ENCODE assay signal across 1 cellular context in the genomic region with DNA sequence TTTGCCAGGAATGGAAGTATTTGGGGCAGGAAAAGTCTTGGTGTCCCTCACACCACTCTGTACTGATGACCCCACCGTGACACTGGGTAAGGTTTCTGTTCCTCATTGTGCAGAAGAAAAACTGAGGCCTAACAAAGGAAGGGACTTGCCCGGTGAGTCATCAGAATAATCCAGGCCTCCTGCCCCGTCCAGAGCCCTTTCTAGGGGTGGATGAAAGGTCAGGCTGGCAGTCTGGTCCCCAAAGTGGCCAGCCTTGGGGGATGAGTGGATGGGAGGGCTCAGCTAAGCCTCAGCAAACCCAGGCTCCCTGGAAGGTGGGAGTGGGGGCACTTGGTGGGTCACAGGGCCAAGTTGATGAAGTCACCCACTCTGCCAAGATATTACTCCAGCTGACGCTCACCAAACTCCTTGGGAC.
TF ChIP-seq lines count a peak whose summit lies in the region.

No MANE protein-coding gene starts in this region.

TF ChIP-seq in GM12878, 131 proteins besides CTCF, POLR2A, EP300 and RAD21 (continued from another document and continues in another):
- TF ChIP-seq, protein P1, sequence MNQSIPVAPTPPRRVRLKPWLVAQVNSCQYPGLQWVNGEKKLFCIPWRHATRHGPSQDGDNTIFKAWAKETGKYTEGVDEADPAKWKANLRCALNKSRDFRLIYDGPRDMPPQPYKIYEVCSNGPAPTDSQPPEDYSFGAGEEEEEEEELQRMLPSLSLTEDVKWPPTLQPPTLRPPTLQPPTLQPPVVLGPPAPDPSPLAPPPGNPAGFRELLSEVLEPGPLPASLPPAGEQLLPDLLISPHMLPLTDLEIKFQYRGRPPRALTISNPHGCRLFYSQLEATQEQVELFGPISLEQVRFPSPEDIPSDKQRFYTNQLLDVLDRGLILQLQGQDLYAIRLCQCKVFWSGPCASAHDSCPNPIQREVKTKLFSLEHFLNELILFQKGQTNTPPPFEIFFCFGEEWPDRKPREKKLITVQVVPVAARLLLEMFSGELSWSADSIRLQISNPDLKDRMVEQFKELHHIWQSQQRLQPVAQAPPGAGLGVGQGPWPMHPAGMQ (IDR thresholded peaks at IDR 0.05; ENCODE audit: borderline replicate concordance): no peak
- TF ChIP-seq, protein P2, sequence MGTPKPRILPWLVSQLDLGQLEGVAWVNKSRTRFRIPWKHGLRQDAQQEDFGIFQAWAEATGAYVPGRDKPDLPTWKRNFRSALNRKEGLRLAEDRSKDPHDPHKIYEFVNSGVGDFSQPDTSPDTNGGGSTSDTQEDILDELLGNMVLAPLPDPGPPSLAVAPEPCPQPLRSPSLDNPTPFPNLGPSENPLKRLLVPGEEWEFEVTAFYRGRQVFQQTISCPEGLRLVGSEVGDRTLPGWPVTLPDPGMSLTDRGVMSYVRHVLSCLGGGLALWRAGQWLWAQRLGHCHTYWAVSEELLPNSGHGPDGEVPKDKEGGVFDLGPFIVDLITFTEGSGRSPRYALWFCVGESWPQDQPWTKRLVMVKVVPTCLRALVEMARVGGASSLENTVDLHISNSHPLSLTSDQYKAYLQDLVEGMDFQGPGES (IDR thresholded peaks at IDR 0.05): no peak
- TF ChIP-seq RFX5 (IDR thresholded peaks at IDR 0.05; ENCODE audit: low read depth, low read length): no peak
- peak; percentile 93 for TF ChIP-seq JUNB (IDR thresholded peaks at IDR 0.05)
- TF ChIP-seq, protein P3, sequence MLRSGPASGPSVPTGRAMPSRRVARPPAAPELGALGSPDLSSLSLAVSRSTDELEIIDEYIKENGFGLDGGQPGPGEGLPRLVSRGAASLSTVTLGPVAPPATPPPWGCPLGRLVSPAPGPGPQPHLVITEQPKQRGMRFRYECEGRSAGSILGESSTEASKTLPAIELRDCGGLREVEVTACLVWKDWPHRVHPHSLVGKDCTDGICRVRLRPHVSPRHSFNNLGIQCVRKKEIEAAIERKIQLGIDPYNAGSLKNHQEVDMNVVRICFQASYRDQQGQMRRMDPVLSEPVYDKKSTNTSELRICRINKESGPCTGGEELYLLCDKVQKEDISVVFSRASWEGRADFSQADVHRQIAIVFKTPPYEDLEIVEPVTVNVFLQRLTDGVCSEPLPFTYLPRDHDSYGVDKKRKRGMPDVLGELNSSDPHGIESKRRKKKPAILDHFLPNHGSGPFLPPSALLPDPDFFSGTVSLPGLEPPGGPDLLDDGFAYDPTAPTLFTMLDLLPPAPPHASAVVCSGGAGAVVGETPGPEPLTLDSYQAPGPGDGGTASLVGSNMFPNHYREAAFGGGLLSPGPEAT (IDR thresholded peaks at IDR 0.05; ENCODE audit: low read depth): peak; percentile 97
- TF ChIP-seq, protein P4, sequence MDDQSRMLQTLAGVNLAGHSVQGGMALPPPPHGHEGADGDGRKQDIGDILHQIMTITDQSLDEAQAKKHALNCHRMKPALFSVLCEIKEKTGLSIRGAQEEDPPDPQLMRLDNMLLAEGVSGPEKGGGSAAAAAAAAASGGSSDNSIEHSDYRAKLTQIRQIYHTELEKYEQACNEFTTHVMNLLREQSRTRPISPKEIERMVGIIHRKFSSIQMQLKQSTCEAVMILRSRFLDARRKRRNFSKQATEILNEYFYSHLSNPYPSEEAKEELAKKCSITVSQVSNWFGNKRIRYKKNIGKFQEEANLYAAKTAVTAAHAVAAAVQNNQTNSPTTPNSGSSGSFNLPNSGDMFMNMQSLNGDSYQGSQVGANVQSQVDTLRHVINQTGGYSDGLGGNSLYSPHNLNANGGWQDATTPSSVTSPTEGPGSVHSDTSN (IDR thresholded peaks at IDR 0.05; ENCODE audit: insufficient replicate concordance, low read depth, low read length): peak; percentile 2
- 0 out of 2 replicates have a peak, but pooled peaks have one; percentile 27 for TF ChIP-seq TCF3 (IDR thresholded peaks at IDR 0.05; ENCODE audit: borderline replicate concordance, insufficient read depth, low read depth, low read length)
- no peak for TF ChIP-seq TCF7 (IDR thresholded peaks at IDR 0.05; ENCODE audit: borderline replicate concordance)
- TF ChIP-seq ZNF384 (IDR thresholded peaks at IDR 0.05; ENCODE audit: borderline replicate concordance, low read depth, low read length): no peak
- TF ChIP-seq CHD4 (IDR thresholded peaks at IDR 0.05): no peak
- TF ChIP-seq PAX8 (IDR thresholded peaks at IDR 0.05): no peak
- TF ChIP-seq, protein P5, sequence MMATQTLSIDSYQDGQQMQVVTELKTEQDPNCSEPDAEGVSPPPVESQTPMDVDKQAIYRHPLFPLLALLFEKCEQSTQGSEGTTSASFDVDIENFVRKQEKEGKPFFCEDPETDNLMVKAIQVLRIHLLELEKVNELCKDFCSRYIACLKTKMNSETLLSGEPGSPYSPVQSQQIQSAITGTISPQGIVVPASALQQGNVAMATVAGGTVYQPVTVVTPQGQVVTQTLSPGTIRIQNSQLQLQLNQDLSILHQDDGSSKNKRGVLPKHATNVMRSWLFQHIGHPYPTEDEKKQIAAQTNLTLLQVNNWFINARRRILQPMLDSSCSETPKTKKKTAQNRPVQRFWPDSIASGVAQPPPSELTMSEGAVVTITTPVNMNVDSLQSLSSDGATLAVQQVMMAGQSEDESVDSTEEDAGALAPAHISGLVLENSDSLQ (IDR thresholded peaks at IDR 0.05): peak; percentile 75
- no peak; the same call in 1 of the 2 replicates for TF ChIP-seq PML (IDR thresholded peaks at IDR 0.05; ENCODE audit: low read length)
- TF ChIP-seq IKZF2 (IDR thresholded peaks at IDR 0.05): peak; percentile 97 to 98
- TF ChIP-seq FOXM1 (IDR thresholded peaks at IDR 0.05; ENCODE audit: low read depth, low read length): peak; percentile 85
- no peak for TF ChIP-seq CHD1 (IDR thresholded peaks at IDR 0.05; ENCODE audit: low read depth, low read length)
- TF ChIP-seq NFXL1 (IDR thresholded peaks at IDR 0.05; ENCODE audit: borderline replicate concordance): no peak
- TF ChIP-seq KLF5 (IDR thresholded peaks at IDR 0.05; ENCODE audit: partially characterized antibody): peak; percentile 64
- TF ChIP-seq, protein P6, sequence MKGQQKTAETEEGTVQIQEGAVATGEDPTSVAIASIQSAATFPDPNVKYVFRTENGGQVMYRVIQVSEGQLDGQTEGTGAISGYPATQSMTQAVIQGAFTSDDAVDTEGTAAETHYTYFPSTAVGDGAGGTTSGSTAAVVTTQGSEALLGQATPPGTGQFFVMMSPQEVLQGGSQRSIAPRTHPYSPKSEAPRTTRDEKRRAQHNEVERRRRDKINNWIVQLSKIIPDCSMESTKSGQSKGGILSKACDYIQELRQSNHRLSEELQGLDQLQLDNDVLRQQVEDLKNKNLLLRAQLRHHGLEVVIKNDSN (IDR thresholded peaks at IDR 0.05; ENCODE audit: borderline replicate concordance, extremely low read length, insufficient read depth, low read depth, low read length): no peak
- TF ChIP-seq MTA2 (IDR thresholded peaks at IDR 0.05; ENCODE audit: low read depth): peak; percentile 88
- peak; percentile 94 for TF ChIP-seq BACH1 (IDR thresholded peaks at IDR 0.05; ENCODE audit: borderline replicate concordance)
- TF ChIP-seq SMAD5 (IDR thresholded peaks at IDR 0.05; ENCODE audit: low read depth): no peak
- peak; percentile 92; the same call in 1 of the 2 replicates for TF ChIP-seq NFIC (IDR thresholded peaks at IDR 0.05; ENCODE audit: low read depth, low read length)
- TF ChIP-seq ESRRA (IDR thresholded peaks at IDR 0.05; ENCODE audit: low read length): peak; percentile 48; the same call in 1 of the 2 replicates
- TF ChIP-seq RAD51 (IDR thresholded peaks at IDR 0.05): no peak
- TF ChIP-seq TARDBP (IDR thresholded peaks at IDR 0.05; ENCODE audit: borderline replicate concordance): no peak
- TF ChIP-seq NRF1 (conservative IDR thresholded peaks at IDR 0.05; ENCODE audit: low read depth, low read length): no peak
- no peak for TF ChIP-seq ASH2L (IDR thresholded peaks at IDR 0.05; ENCODE audit: borderline replicate concordance, low read depth)
- no peak for TF ChIP-seq ZNF622 (IDR thresholded peaks at IDR 0.05)
- peak; percentile 89 for TF ChIP-seq SP1 (IDR thresholded peaks at IDR 0.05; ENCODE audit: low read depth, low read length)
- no peak for TF ChIP-seq HDGF (IDR thresholded peaks at IDR 0.05)
- TF ChIP-seq SMC3 (IDR thresholded peaks at IDR 0.05; ENCODE audit: borderline replicate concordance, low read length): 0 out of 2 replicates have a peak, but pooled peaks have one; percentile 11
- TF ChIP-seq ZNF207 (IDR thresholded peaks at IDR 0.05; ENCODE audit: borderline replicate concordance): no peak
- TF ChIP-seq TBL1XR1 (IDR thresholded peaks at IDR 0.05; ENCODE audit: low read depth, low read length): peak; percentile 95
- TF ChIP-seq BCL11A (IDR thresholded peaks at IDR 0.05; ENCODE audit: low read depth, low read length): peak; percentile 88
- TF ChIP-seq DPF2 (IDR thresholded peaks at IDR 0.05): peak; percentile 99
- peak; percentile 49; the same call in 1 of the 3 replicates for TF ChIP-seq POU2F2 (IDR thresholded peaks at IDR 0.05; ENCODE audit: borderline replicate concordance, low read depth, low read length)
- TF ChIP-seq, protein P7, sequence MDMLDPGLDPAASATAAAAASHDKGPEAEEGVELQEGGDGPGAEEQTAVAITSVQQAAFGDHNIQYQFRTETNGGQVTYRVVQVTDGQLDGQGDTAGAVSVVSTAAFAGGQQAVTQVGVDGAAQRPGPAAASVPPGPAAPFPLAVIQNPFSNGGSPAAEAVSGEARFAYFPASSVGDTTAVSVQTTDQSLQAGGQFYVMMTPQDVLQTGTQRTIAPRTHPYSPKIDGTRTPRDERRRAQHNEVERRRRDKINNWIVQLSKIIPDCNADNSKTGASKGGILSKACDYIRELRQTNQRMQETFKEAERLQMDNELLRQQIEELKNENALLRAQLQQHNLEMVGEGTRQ (IDR thresholded peaks at IDR 0.05; ENCODE audit: borderline replicate concordance, low read depth, low read length): no peak
- TF ChIP-seq, protein P8, sequence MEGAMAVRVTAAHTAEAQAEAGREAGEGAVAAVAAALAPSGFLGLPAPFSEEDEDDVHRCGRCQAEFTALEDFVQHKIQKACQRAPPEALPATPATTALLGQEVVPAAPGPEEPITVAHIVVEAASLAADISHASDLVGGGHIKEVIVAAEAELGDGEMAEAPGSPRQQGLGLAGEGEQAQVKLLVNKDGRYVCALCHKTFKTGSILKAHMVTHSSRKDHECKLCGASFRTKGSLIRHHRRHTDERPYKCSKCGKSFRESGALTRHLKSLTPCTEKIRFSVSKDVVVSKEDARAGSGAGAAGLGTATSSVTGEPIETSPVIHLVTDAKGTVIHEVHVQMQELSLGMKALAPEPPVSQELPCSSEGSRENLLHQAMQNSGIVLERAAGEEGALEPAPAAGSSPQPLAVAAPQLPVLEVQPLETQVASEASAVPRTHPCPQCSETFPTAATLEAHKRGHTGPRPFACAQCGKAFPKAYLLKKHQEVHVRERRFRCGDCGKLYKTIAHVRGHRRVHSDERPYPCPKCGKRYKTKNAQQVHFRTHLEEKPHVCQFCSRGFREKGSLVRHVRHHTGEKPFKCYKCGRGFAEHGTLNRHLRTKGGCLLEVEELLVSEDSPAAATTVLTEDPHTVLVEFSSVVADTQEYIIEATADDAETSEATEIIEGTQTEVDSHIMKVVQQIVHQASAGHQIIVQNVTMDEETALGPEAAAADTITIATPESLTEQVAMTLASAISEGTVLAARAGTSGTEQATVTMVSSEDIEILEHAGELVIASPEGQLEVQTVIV (IDR thresholded peaks at IDR 0.05; ENCODE audit: borderline replicate concordance, partially characterized antibody): no peak
- TF ChIP-seq SREBF2 (IDR thresholded peaks at IDR 0.05; ENCODE audit: low read length): no peak
- TF ChIP-seq RBBP5 (conservative IDR thresholded peaks at IDR 0.05): no peak
- TF ChIP-seq CBFB (IDR thresholded peaks at IDR 0.05; ENCODE audit: low read depth): peak; percentile 61; the same call in 1 of the 2 replicates
- no peak for TF ChIP-seq HCFC1 (IDR thresholded peaks at IDR 0.05; ENCODE audit: low read length)
- TF ChIP-seq, protein P9, sequence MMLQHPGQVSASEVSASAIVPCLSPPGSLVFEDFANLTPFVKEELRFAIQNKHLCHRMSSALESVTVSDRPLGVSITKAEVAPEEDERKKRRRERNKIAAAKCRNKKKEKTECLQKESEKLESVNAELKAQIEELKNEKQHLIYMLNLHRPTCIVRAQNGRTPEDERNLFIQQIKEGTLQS (IDR thresholded peaks at IDR 0.05; ENCODE audit: borderline replicate concordance, extremely low read depth, low read depth, low read length): no peak
- no peak for TF ChIP-seq WRNIP1 (IDR thresholded peaks at IDR 0.05; ENCODE audit: borderline replicate concordance, low read depth, low read length)
- peak; percentile 99 for TF ChIP-seq RELA (IDR thresholded peaks at IDR 0.05; ENCODE audit: borderline replicate concordance, partially characterized antibody)
- TF ChIP-seq, protein P10, sequence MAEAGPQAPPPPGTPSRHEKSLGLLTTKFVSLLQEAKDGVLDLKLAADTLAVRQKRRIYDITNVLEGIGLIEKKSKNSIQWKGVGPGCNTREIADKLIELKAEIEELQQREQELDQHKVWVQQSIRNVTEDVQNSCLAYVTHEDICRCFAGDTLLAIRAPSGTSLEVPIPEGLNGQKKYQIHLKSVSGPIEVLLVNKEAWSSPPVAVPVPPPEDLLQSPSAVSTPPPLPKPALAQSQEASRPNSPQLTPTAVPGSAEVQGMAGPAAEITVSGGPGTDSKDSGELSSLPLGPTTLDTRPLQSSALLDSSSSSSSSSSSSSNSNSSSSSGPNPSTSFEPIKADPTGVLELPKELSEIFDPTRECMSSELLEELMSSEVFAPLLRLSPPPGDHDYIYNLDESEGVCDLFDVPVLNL (IDR thresholded peaks at IDR 0.05; ENCODE audit: low read depth, low read length): no peak
- TF ChIP-seq, protein P11, sequence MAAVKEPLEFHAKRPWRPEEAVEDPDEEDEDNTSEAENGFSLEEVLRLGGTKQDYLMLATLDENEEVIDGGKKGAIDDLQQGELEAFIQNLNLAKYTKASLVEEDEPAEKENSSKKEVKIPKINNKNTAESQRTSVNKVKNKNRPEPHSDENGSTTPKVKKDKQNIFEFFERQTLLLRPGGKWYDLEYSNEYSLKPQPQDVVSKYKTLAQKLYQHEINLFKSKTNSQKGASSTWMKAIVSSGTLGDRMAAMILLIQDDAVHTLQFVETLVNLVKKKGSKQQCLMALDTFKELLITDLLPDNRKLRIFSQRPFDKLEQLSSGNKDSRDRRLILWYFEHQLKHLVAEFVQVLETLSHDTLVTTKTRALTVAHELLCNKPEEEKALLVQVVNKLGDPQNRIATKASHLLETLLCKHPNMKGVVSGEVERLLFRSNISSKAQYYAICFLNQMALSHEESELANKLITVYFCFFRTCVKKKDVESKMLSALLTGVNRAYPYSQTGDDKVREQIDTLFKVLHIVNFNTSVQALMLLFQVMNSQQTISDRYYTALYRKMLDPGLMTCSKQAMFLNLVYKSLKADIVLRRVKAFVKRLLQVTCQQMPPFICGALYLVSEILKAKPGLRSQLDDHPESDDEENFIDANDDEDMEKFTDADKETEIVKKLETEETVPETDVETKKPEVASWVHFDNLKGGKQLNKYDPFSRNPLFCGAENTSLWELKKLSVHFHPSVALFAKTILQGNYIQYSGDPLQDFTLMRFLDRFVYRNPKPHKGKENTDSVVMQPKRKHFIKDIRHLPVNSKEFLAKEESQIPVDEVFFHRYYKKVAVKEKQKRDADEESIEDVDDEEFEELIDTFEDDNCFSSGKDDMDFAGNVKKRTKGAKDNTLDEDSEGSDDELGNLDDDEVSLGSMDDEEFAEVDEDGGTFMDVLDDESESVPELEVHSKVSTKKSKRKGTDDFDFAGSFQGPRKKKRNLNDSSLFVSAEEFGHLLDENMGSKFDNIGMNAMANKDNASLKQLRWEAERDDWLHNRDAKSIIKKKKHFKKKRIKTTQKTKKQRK (IDR thresholded peaks at IDR 0.05; ENCODE audit: low read depth, low read length): no peak
- TF ChIP-seq ZSCAN29 (IDR thresholded peaks at IDR 0.05): no peak
- peak; percentile 59 for TF ChIP-seq MEF2B (IDR thresholded peaks at IDR 0.05; ENCODE audit: partially characterized antibody, poor library complexity, severe bottlenecking)
- no peak for TF ChIP-seq ZNF24 (IDR thresholded peaks at IDR 0.05)
- peak; percentile 99 for TF ChIP-seq NR2F1 (conservative IDR thresholded peaks at IDR 0.05)
